In genomic region chrX:71581210-71581609, GRCh38 we compare ENCODE assay signal across 23 cellular contexts. TPM values are rescaled to one million over a fixed set of nuclear protein-coding genes. Genes with fewer than 3 reads are reported as not detected.
"Had no signal": no experiment of that assay in that cellular context is flagged by ENCODE, and none has a peak within 500 bp of the region (broad histone marks: within the 10 kb centered on the region; RNA-seq: fewer than 3 reads in every experiment).

No MANE protein-coding gene starts in this region.

- H3K27me3 Mint-ChIP-seq: activated CD4-positive, alpha-beta memory T cell treated with anti-CD3 and anti-CD28 coated beads, Interleukin-2, amount 10 ng/mL, durations not matched to agents 7 days and 5 days; activated naive CD8-positive, alpha-beta T cell; naive B cell; type B pancreatic cell had no signal

- FAIRE-seq: frontal cortex had no signal

- H3K27ac Mint-ChIP-seq: activated CD4-positive, alpha-beta memory T cell treated with anti-CD3 and anti-CD28 coated beads, Interleukin-2, amount 10 ng/mL, durations not matched to agents 7 days and 5 days; activated naive CD8-positive, alpha-beta T cell; activated T-helper 2 cell treated with anti-CD3 and anti-CD28 coated beads, Interferon-gamma antibody, Interleukin-2, Interleukin-4, amounts not matched to agents 10 μg/mL and 5 μg/mL and 100 μg/mL, durations not matched to agents 14 hours and 24 hours and 36 hours; endodermal cell; T-cell; type B pancreatic cell had no signal

- DNase-seq: activated CD4-positive, alpha-beta memory T cell treated with anti-CD3 and anti-CD28 coated beads, Interleukin-2, amount 10 ng/mL, durations not matched to agents 7 days and 5 days; activated CD4-positive, alpha-beta T cell treated with anti-CD3 and anti-CD28 coated beads for 1 hour; brain microvascular endothelial cell; dermis blood vessel endothelial cell; endodermal cell; head of caudate nucleus; mammary epithelial cell; naive B cell; SK-N-SH; stimulated activated CD4-positive, alpha-beta T cell treated with anti-CD3 and anti-CD28 coated beads, Interleukin-15, amount 100 ng/mL, for 24 hours; stimulated activated CD4-positive, alpha-beta T cell treated with anti-CD3 and anti-CD28 coated beads, Interleukin-4, amount 100 ng/mL, for 1 hour; stimulated activated naive CD4-positive, alpha-beta T cell treated with Interleukin-2 at 50 U/mL for 16 hours; T-cell; T-helper 9 cell had no signal

- H3K27ac ChIP-seq: brain microvascular endothelial cell, neutrophil, skin epidermis had no signal

- H3K27me3 ChIP-seq: brain microvascular endothelial cell, neutrophil had no signal

- H3K9me2 ChIP-seq: SK-N-SH had no signal

- H3K9me3 Mint-ChIP-seq: activated CD4-positive, alpha-beta memory T cell treated with anti-CD3 and anti-CD28 coated beads, Interleukin-2, amount 10 ng/mL, durations not matched to agents 7 days and 5 days; activated T-helper 2 cell treated with anti-CD3 and anti-CD28 coated beads, Interferon-gamma antibody, Interleukin-2, Interleukin-4, amounts not matched to agents 10 μg/mL and 5 μg/mL and 100 μg/mL, durations not matched to agents 14 hours and 24 hours and 36 hours; T-cell; type B pancreatic cell had no signal

- H3K4me1 Mint-ChIP-seq: activated CD4-positive, alpha-beta memory T cell treated with anti-CD3 and anti-CD28 coated beads, Interleukin-2, amount 10 ng/mL, durations not matched to agents 7 days and 5 days; endodermal cell had no signal

- H3K4me3 Mint-ChIP-seq: activated CD4-positive, alpha-beta memory T cell treated with anti-CD3 and anti-CD28 coated beads, Interleukin-2, amount 10 ng/mL, durations not matched to agents 7 days and 5 days; activated naive CD8-positive, alpha-beta T cell; endodermal cell; naive B cell; T-cell; type B pancreatic cell had no signal

- H3K4me2 ChIP-seq: SK-N-SH had no signal

- H3K9me3 ChIP-seq: neutrophil, SK-N-SH had no signal

- H3K9ac ChIP-seq: SK-N-SH had no signal

- H3K36me3 ChIP-seq: brain microvascular endothelial cell had no signal

- H3K36me3 Mint-ChIP-seq: activated naive CD8-positive, alpha-beta T cell; naive B cell had no signal

- ATAC-seq: T-cell had no signal

- H3K4me3 ChIP-seq: skin epidermis had no signal

RNA-seq across cellular contexts. Expression of gene CXCR3, which starts 37.1 kb away (rescaled TPM):
- total RNA-seq: cerebellum, dermis blood vessel endothelial cell, endodermal cell, epithelial cell of proximal tubule, frontal cortex, mammary epithelial cell, temporal lobe had no signal
- polyA plus RNA-seq: mammary epithelial cell, SK-N-SH had no signal
